ENCODE assay signal across 8 cellular contexts in genomic region chr3:39146611-39147373, GRCh38. TPM values are rescaled to one million over a fixed set of nuclear protein-coding genes. Genes with fewer than 3 reads are reported as not detected.
A peak's percentile ranks its signal among the peaks of the same experiment; 100 is the strongest.
DNase-seq lines count a peak whose midpoint lies in the region; ATAC-seq and TF ChIP-seq lines count a peak whose summit lies in the region.

No MANE protein-coding gene starts in this region.

- peak overlapping the region; percentile 97 for H3K27ac Mint-ChIP-seq in activated naive CD8-positive, alpha-beta T cell treated with anti-CD3 and anti-CD28 coated beads, Interleukin-2, amount 10 ng/mL, durations not matched to agents 7 days and 5 days

- H3K9me3 ChIP-seq in HCT116 (ENCODE audit: control insufficient read depth in 1 of 2, insufficient read depth in 1 of 2, low read depth in 1 of 2, low read length in 2 of 2), result no peaks in the 10 kb centered on the region
- H3K9me3 ChIP-seq in SJSA1 (replicated peaks), result no peaks in the 10 kb centered on the region
- no peaks in the 10 kb centered on the region for H3K9me3 ChIP-seq in heart left ventricle
- H3K9me3 ChIP-seq in sigmoid colon, result no peaks in the 10 kb centered on the region

- peak overlapping the region; percentile 41; the same call in 1 of the 2 replicates for H3K9ac ChIP-seq in HCT116 (ENCODE audit: low read length)

- BruUV-seq in HCT116 (replicated peaks; lab: Mats Ljungman, UMichigan), result no TSS peak

- peaks cover 69% of the 10 kb centered on the region for H3K79me2 ChIP-seq in HCT116 (ENCODE audit: insufficient read depth, low read length)

- peak overlapping the region; percentile 71 for H3K4me2 ChIP-seq in HCT116 (ENCODE audit: low read length)

- H3K27me3 Mint-ChIP-seq in activated naive CD8-positive, alpha-beta T cell treated with anti-CD3 and anti-CD28 coated beads, Interleukin-2, amount 10 ng/mL, durations not matched to agents 7 days and 5 days, result no peaks in the 10 kb centered on the region

- peak overlapping the region; percentile 96 for H3K4me3 Mint-ChIP-seq in activated naive CD8-positive, alpha-beta T cell treated with anti-CD3 and anti-CD28 coated beads, Interleukin-2, amount 10 ng/mL, durations not matched to agents 7 days and 5 days

- RAD21 ChIA-PET in HCT116 (lab: Charles Lee; ENCODE audit: low non-redundant PET in 1 of 2, low total read pairs in 2 of 2, uncharacterized antibody in 2 of 2, unreplicated experiment in 2 of 2), result no interaction called here

- DNase-seq in CD1c-positive myeloid dendritic cell (ENCODE audit: extremely low spot score) (peak; percentile 91), HCT116 (ENCODE audit: low read depth, low spot score) (peak; percentile 77), SJSA1 (ENCODE audit: low read depth in 1 of 2, low spot score in 2 of 2) (peak; percentile 93), heart left ventricle (peak; percentile 75 to 93 (median 86)), sigmoid colon (peak; percentile 90)
- DNase-seq in activated naive CD8-positive, alpha-beta T cell treated with anti-CD3 and anti-CD28 coated beads, Interleukin-2, amount 10 ng/mL, durations not matched to agents 7 days and 5 days, result peak; percentile 68

- POLR2A ChIA-PET in HCT116 (lab: Charles Lee), result interaction anchor here (0.9 kb wide), 1 partner anchor 31 kb away, joined by 4 read pairs; no protein-coding TSS in a partner anchor
- POLR2A ChIA-PET in activated naive CD8-positive, alpha-beta T cell treated with anti-CD3 and anti-CD28 coated beads, Interleukin-2, amount 10 ng/mL, durations not matched to agents 7 days and 5 days (lab: Charles Lee), result interaction anchor here (0.6 to 3.4 kb wide), 6 partner anchors 10 to 1740 kb away, joined by 3 to 17 read pairs (median 6); partner anchors contain the start of genes GORASP1 and TTC21A

- TF ChIP-seq POLR2A in HCT116 (IDR thresholded peaks at IDR 0.05; ENCODE audit: borderline replicate concordance, extremely low read depth, insufficient read depth, insufficient read length), result no peak
- TF ChIP-seq POLR2A in heart left ventricle (IDR thresholded peaks at IDR 0.05), result peak in 1 of 2 donors; percentile 9
- TF ChIP-seq POLR2A in sigmoid colon (IDR thresholded peaks at IDR 0.05), result peak in 1 of 2 donors; percentile 13

- H3K36me3 Mint-ChIP-seq in activated naive CD8-positive, alpha-beta T cell treated with anti-CD3 and anti-CD28 coated beads, Interleukin-2, amount 10 ng/mL, durations not matched to agents 7 days and 5 days, result peaks cover 23% of the 10 kb centered on the region

- H4K20me1 ChIP-seq in HCT116 (ENCODE audit: insufficient read depth), result peaks cover 39% of the 10 kb centered on the region; the same call in 1 of the 2 replicates

- no peak for TF ChIP-seq RAD21 in HCT116 (IDR thresholded peaks at IDR 0.05; ENCODE audit: low read depth)

- CTCF ChIA-PET in HCT116 (lab: Charles Lee), result interaction anchor here (1.4 kb wide), 1 partner anchor 141 kb away, joined by 3 read pairs; no protein-coding TSS in a partner anchor

- H3K27me3 ChIP-seq in HCT116 (ENCODE audit: insufficient read depth, low read length) (no peaks in the 10 kb centered on the region), SJSA1 (replicated peaks) (no peaks in the 10 kb centered on the region), heart left ventricle (no peaks in the 10 kb centered on the region), sigmoid colon (no peaks in the 10 kb centered on the region)

- peak overlapping the region; percentile 34 for H3K27ac ChIP-seq in HCT116 (ENCODE audit: low read depth, low read length)
- peak overlapping the region; percentile 75 for H3K27ac ChIP-seq in SJSA1
- peak overlapping the region in 11 of 12 donors; percentile 73 to 100 (median 83) for H3K27ac ChIP-seq in heart left ventricle
- H3K27ac ChIP-seq in sigmoid colon, result peak overlapping the region; percentile 97 to 100 (median 100)

- H3K9me2 ChIP-seq in HCT116 (ENCODE audit: insufficient read depth), result no peaks in the 10 kb centered on the region

- 26 to 44% (median 34%) methylated on average over 8 to 11 of the region's 11 CpGs for WGBS in heart left ventricle, 4 donors
- WGBS in sigmoid colon, 2 donors, result 25 to 27% methylated on average over 11 of the region's 11 CpGs

- no peak for TF ChIP-seq EP300 in sigmoid colon (IDR thresholded peaks at IDR 0.05)

- ATAC-seq in HCT116, result peak; percentile 79
- peak; percentile 51 for ATAC-seq in activated naive CD8-positive, alpha-beta T cell treated with anti-CD3 and anti-CD28 coated beads, Interleukin-2, amount 10 ng/mL, durations not matched to agents 7 days and 5 days (ENCODE audit: low read depth)
- peak; percentile 38 to 71 (median 63) for ATAC-seq in heart left ventricle
- no peak for ATAC-seq in HG03460 (IDR thresholded peaks at IDR 0.05; ENCODE audit: unreplicated experiment)
- no peak for ATAC-seq in GM21367 (IDR thresholded peaks at IDR 0.05; ENCODE audit: unreplicated experiment)

- no peak for TF ChIP-seq CTCF in HCT116 (IDR thresholded peaks at IDR 0.05 in 2 of 3, conservative IDR thresholded peaks at IDR 0.05 in 1 of 3; ENCODE audit: borderline replicate concordance in 1 of 3, insufficient read depth in 1 of 3, low read depth in 2 of 3, low read length in 2 of 3)
- TF ChIP-seq CTCF in heart left ventricle (IDR thresholded peaks at IDR 0.05), result no peak
- TF ChIP-seq CTCF in sigmoid colon (IDR thresholded peaks at IDR 0.05), result no peak

- peaks cover 56% of the 10 kb centered on the region for H3K4me1 Mint-ChIP-seq in activated naive CD8-positive, alpha-beta T cell treated with anti-CD3 and anti-CD28 coated beads, Interleukin-2, amount 10 ng/mL, durations not matched to agents 7 days and 5 days

- H3K4me1 ChIP-seq in HCT116 (ENCODE audit: control insufficient read depth in 1 of 2, insufficient read depth in 2 of 2, low read length in 2 of 2) (peaks cover 69 to 74% of the 10 kb centered on the region in 2 experiments), SJSA1 (replicated peaks) (peaks cover 60% of the 10 kb centered on the region), heart left ventricle (peaks cover 38 to 87% (median 72%) of the 10 kb centered on the region in 12 donors), sigmoid colon (peaks cover 0 to 75% (median 71%) of the 10 kb centered on the region in 4 donors)

- H3K4me3 ChIP-seq in HCT116 (replicated peaks in 1 of 2; ENCODE audit: low read depth in 1 of 2, low read length in 2 of 2) (peak overlapping the region in 1 of 2 experiments; percentile 31; a peak in 2 of 4 replicates), SJSA1 (no peak overlapping the region), heart left ventricle (peak overlapping the region in 7 of 12 donors; percentile 3 to 96 (median 26)), sigmoid colon (peak overlapping the region in 2 of 4 donors; percentile 18 to 32)

- no peaks in the 10 kb centered on the region for H3K9me3 Mint-ChIP-seq in activated naive CD8-positive, alpha-beta T cell treated with anti-CD3 and anti-CD28 coated beads, Interleukin-2, amount 10 ng/mL, durations not matched to agents 7 days and 5 days

- H3K36me3 ChIP-seq in HCT116 (ENCODE audit: control insufficient read depth in 1 of 2, insufficient read depth in 2 of 2, low read length in 2 of 2), result peaks cover 24 to 42% of the 10 kb centered on the region in 2 experiments
- H3K36me3 ChIP-seq in SJSA1, result peaks cover 47% of the 10 kb centered on the region
- peaks cover 15 to 49% (median 47%) of the 10 kb centered on the region in 9 donors for H3K36me3 ChIP-seq in heart left ventricle
- H3K36me3 ChIP-seq in sigmoid colon, result peaks cover 27 to 48% (median 32%) of the 10 kb centered on the region in 4 donors

- intact Hi-C loops in HCT116 (cut with micrococcal nuclease) (no loop called here), heart left ventricle (cut with DNase I) (loop anchor here in 1 of 10 donors (5.0 kb wide), 1 partner anchor 39 kb away; the partner anchor contains the start of genes GORASP1 and TTC21A), sigmoid colon (cut with DNase I) (no loop called here)

- H2AFZ ChIP-seq in HCT116 (ENCODE audit: low read depth, low read length, poor library complexity, severe bottlenecking), result no peak overlapping the region

RNA-seq across cellular contexts. Expression of gene CSRNP1, which starts 6.6 kb away (rescaled TPM):
- total RNA-seq in HCT116 (2021; ENCODE audit: unreplicated experiment) (15.0 TPM), heart left ventricle (10 to 100 TPM in 7 of 9 donors, 1 to 10 TPM in 2; 5.3 to 27.3 (median 17.2) TPM), sigmoid colon (100 to 1,000 TPM in 1 of 4 donors, 10 to 100 TPM in 3; 12.8 to 135 (median 21.9) TPM)
- polyA plus RNA-seq in HCT116 (2012), result 22.5 and 60.5 TPM in 2 replicates
- 11.9 and 14.1 TPM in 2 replicates for total RNA-seq in SJSA1 (2014; rRNA removed; shearing (Covaris generic))
- 10 to 100 TPM; 15.8 to 16.5 TPM for total RNA-seq in activated naive CD8-positive, alpha-beta T cell treated with anti-CD3 and anti-CD28 coated beads, Interleukin-2, amount 10 ng/mL, durations not matched to agents 7 days and 5 days
- polyA plus RNA-seq in heart left ventricle (10 to 100 TPM in 1 of 2 donors, 1 to 10 TPM in 1; 9.3 to 40.3 TPM), sigmoid colon (10 to 100 TPM; 15.6 to 26.7 (median 16.9) TPM)

RNA-seq across cellular contexts. Expression of gene TTC21A, which starts 39.3 kb away (rescaled TPM):
- total RNA-seq in HCT116 (2021; ENCODE audit: unreplicated experiment), result 5.6 TPM
- 2.1 TPM in 2 replicates for polyA plus RNA-seq in HCT116 (2012)
- total RNA-seq in SJSA1 (2014; rRNA removed; shearing (Covaris generic)), result 0.24 TPM in 1 of 2 replicates, not detected in the other
- 1 to 10 TPM; 2.7 to 4.5 TPM for total RNA-seq in activated naive CD8-positive, alpha-beta T cell treated with anti-CD3 and anti-CD28 coated beads, Interleukin-2, amount 10 ng/mL, durations not matched to agents 7 days and 5 days
- total RNA-seq in heart left ventricle, result 1 to 10 TPM in 7 of 9 donors, under 1 TPM in 2; 0.83 to 4.8 (median 2.0) TPM
- polyA plus RNA-seq in heart left ventricle, result 1 to 10 TPM in 1 of 2 donors, under 1 TPM in 1; 0.72 to 1.9 TPM
- 1 to 10 TPM; 2.9 to 7.1 (median 4.4) TPM for total RNA-seq in sigmoid colon
- polyA plus RNA-seq in sigmoid colon, result 1 to 10 TPM in 2 of 3 donors, under 1 TPM in 1; 0.60 to 6.0 (median 2.8) TPM

RNA-seq across cellular contexts. Expression of gene GORASP1, which starts 39.4 kb away (rescaled TPM):
- total RNA-seq in HCT116 (2021; ENCODE audit: unreplicated experiment), result 38.8 TPM
- polyA plus RNA-seq in HCT116 (2012), result 29.6 and 34.1 TPM in 2 replicates
- 22.7 and 39.7 TPM in 2 replicates for total RNA-seq in SJSA1 (2014; rRNA removed; shearing (Covaris generic))
- 10 to 100 TPM; 25.1 to 28.1 TPM for total RNA-seq in activated naive CD8-positive, alpha-beta T cell treated with anti-CD3 and anti-CD28 coated beads, Interleukin-2, amount 10 ng/mL, durations not matched to agents 7 days and 5 days
- total RNA-seq in heart left ventricle, result 10 to 100 TPM; 35.3 to 52.5 (median 42.3) TPM
- polyA plus RNA-seq in heart left ventricle, result 10 to 100 TPM; 19.9 to 43.3 TPM
- 10 to 100 TPM; 43.5 to 49.9 (median 48.9) TPM for total RNA-seq in sigmoid colon
- 10 to 100 TPM; 35.4 to 54.5 (median 40.7) TPM for polyA plus RNA-seq in sigmoid colon

RNA-seq across cellular contexts. Expression of gene XIRP1, which starts 45.6 kb away (rescaled TPM):
- not detected for total RNA-seq in HCT116 (2021; ENCODE audit: unreplicated experiment)
- 0.01 TPM in 1 of 2 replicates, not detected in the other for polyA plus RNA-seq in HCT116 (2012)
- total RNA-seq in SJSA1 (2014; rRNA removed; shearing (Covaris generic)), result 0.69 and 1.9 TPM in 2 replicates
- total RNA-seq in activated naive CD8-positive, alpha-beta T cell treated with anti-CD3 and anti-CD28 coated beads, Interleukin-2, amount 10 ng/mL, durations not matched to agents 7 days and 5 days, result not detected
- 1,000 to 10,000 TPM in 1 of 9 donors, 100 to 1,000 TPM in 8; 293 to 1,122 (median 530) TPM for total RNA-seq in heart left ventricle
- polyA plus RNA-seq in heart left ventricle, result 100 to 1,000 TPM; 496 to 675 TPM
- total RNA-seq in sigmoid colon, result under 1 TPM in 1 of 4 donors, not detected in 3; 0.54 TPM
- polyA plus RNA-seq in sigmoid colon, result 1 to 10 TPM in 1 of 3 donors, under 1 TPM in 2; 0.25 to 1.2 (median 0.69) TPM

Comparison
In these comparisons a context has a peak if more than half of its experiments do, and no peak if none do; other contexts are left out.
1. ATAC-seq: peak in HCT116 (single experiment), activated naive CD8-positive, alpha-beta T cell treated with anti-CD3 and anti-CD28 coated beads, Interleukin-2, amount 10 ng/mL, durations not matched to agents 7 days and 5 days (single experiment) and heart left ventricle (4 of 4); none in HG03460 (single experiment) and GM21367 (single experiment).
2. H3K27ac ChIP-seq: peak in every context shown above with its lines; median percentile 100 in sigmoid colon; 83 in heart left ventricle; 75 in SJSA1; 34 in HCT116.
3. Peak in every context shown above with its lines, with median percentiles within 50 percentile points of each other: DNase-seq.